1 cellular context compared by ENCODE assay signal in genomic region chr5:157545911-157546310, GRCh38.
TF ChIP-seq lines count a peak whose summit lies in the region.

No MANE protein-coding gene starts in this region.

TF ChIP-seq in H1, 55 proteins besides CTCF, POLR2A, EP300 and RAD21:
- TF ChIP-seq CEBPB (IDR thresholded peaks at IDR 0.05; ENCODE audit: low read depth, low read length), result no peak
- no peak for TF ChIP-seq JUND (IDR thresholded peaks at IDR 0.05; ENCODE audit: low read length)
- no peak for TF ChIP-seq RFX5 (IDR thresholded peaks at IDR 0.05; ENCODE audit: borderline replicate concordance, low read depth, low read length)
- TF ChIP-seq SUZ12 (IDR thresholded peaks at IDR 0.05; ENCODE audit: low read length), result no peak
- TF ChIP-seq NANOG (IDR thresholded peaks at IDR 0.05; ENCODE audit: insufficient read depth, low read depth, low read length, poor library complexity, severe bottlenecking), result no peak
- TF ChIP-seq RXRA (IDR thresholded peaks at IDR 0.05; ENCODE audit: insufficient read depth, low read depth, low read length), result no peak
- no peak for TF ChIP-seq CBX5 (IDR thresholded peaks at IDR 0.05; ENCODE audit: low read depth, low read length)
- TF ChIP-seq EZH2 (IDR thresholded peaks at IDR 0.05; ENCODE audit: low read depth, low read length, severe bottlenecking), result no peak
